ENCODE assay signal across 9 cellular contexts in the genomic region with DNA sequence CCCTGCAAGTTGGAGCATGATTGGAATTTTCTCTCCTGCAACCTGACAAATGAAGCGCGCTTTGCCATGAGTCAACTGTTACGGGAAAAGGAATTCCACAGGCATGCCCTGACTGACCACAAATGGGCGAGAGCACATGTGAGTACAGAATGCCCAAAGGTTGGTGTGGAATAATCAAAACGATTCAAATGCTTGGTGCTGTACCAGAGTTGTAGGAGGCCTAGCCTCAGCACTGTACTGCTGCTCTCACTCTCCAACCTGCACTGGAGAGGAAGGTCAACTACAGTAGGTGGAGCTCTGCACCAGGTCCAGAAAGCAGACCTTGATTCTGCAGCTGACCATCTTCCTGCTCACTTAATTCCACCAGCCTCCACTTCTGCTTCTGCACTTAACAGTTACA.
A peak's percentile ranks its signal among the peaks of the same experiment; 100 is the strongest.
DNase-seq lines count a peak whose midpoint lies in the region; ATAC-seq and TF ChIP-seq lines count a peak whose summit lies in the region.
"Had no signal": no experiment of that assay in that cellular context is flagged by ENCODE, and none has a peak within 500 bp of the region (broad histone marks: within the 10 kb centered on the region; RNA-seq: fewer than 3 reads in every experiment).

No MANE protein-coding gene starts in this region.

- H3K9ac ChIP-seq in Loucy (ENCODE audit: low read depth, low read length, poor library complexity, severe bottlenecking) = no peak overlapping the region

- peak; percentile 69 for TF ChIP-seq CTCF in Loucy (conservative IDR thresholded peaks at IDR 0.05; ENCODE audit: low read length)
- TF ChIP-seq CTCF in MCF 10A (IDR thresholded peaks at IDR 0.05; ENCODE audit: unreplicated experiment) = no peak
- no peak for TF ChIP-seq CTCF in left lung (IDR thresholded peaks at IDR 0.05)

- ATAC-seq in left lung = peak; percentile 82

- POLR2A ChIA-PET in MCF 10A (lab: Yijun Ruan, JAX) = interaction anchor here (0.7 to 2.9 kb wide), 7 partner anchors 11 to 571 kb away, joined by 3 to 50 read pairs (median 4); partner anchors contain the start of gene PLK2

- H2AFZ ChIP-seq in Loucy (ENCODE audit: low read length) = 0 out of 2 replicates have a peak overlapping the region, but pooled peaks have one; percentile 39

- intact Hi-C loops in MCF 10A (cut with micrococcal nuclease) (loop anchor here (1.0 to 10.0 kb wide), 4 partner anchors 110 to 299 kb away; no protein-coding TSS in a partner anchor), left lung (cut with DNase I) (loop anchor here in 1 of 2 donors (10.0 kb wide), 1 partner anchor 565 kb away; no protein-coding TSS in a partner anchor)

- no peak overlapping the region for H3K27ac ChIP-seq in left lung
- H3K27ac ChIP-seq: esophagus squamous epithelium had no signal

- CTCF ChIA-PET in MCF 10A (lab: Yijun Ruan, JAX) = interaction anchor here (0.6 to 2.9 kb wide), 8 partner anchors 10 to 612 kb away, joined by 3 to 38 read pairs (median 3); partner anchors contain the start of gene PLK2

- H3K9me3 Mint-ChIP-seq in MCF 10A (ENCODE audit: unreplicated experiment) = no peaks in the 10 kb centered on the region

- no peaks in the 10 kb centered on the region for H4K20me1 ChIP-seq in Loucy (ENCODE audit: insufficient read depth, low read length, poor library complexity, severe bottlenecking)

- BruUV-seq in MCF 10A (replicated peaks; lab: Mats Ljungman, UMichigan) = no TSS peak

- no peak overlapping the region for H3K4me3 Mint-ChIP-seq in MCF 10A (ENCODE audit: unreplicated experiment)

- H3K27me3 ChIP-seq in Loucy (ENCODE audit: insufficient read depth, low read length, poor library complexity, severe bottlenecking) = no peaks in the 10 kb centered on the region
- no peaks in the 10 kb centered on the region for H3K27me3 ChIP-seq in left lung
- H3K27me3 ChIP-seq: esophagus squamous epithelium had no signal

- H3F3A ChIP-seq in Loucy (ENCODE audit: low read depth) = no peaks in the 10 kb centered on the region

- H3K4me2 ChIP-seq in Loucy (ENCODE audit: low read depth, low read length, poor library complexity, severe bottlenecking) = no peak overlapping the region

- DNase-seq in AG20443 (ENCODE audit: low spot score) (peak; percentile 69), MCF 10A (ENCODE audit: unreplicated experiment) (peak; percentile 93), left lung (no peak), cerebellum (ENCODE audit: low spot score) (no peak), NCI-H2029 treated with DMSO at 0.1 percent for 48 hours (lab: John Stamatoyannopoulos, UW) (no peak), OCI-M2 (lab: John Stamatoyannopoulos, UW; ENCODE audit: unreplicated experiment) (no peak)
- DNase-seq in stimulated activated CD4-positive, alpha-beta T cell treated with anti-CD3 and anti-CD28 coated beads, Interleukin-1b, Interleukin-23, amount 100 ng/mL, for 48 hours = no peak
- DNase-seq: esophagus squamous epithelium had no signal

- H3K4me1 Mint-ChIP-seq in MCF 10A (ENCODE audit: insufficient read depth, unreplicated experiment) = peaks cover 23% of the 10 kb centered on the region

- no peaks in the 10 kb centered on the region for H3K4me1 ChIP-seq in Loucy (ENCODE audit: insufficient read depth, low read length, poor library complexity, severe bottlenecking)
- peaks cover 0 to 3% of the 10 kb centered on the region in 2 donors for H3K4me1 ChIP-seq in left lung

- H3K79me2 ChIP-seq in Loucy (ENCODE audit: insufficient read depth, low read length) = no peaks in the 10 kb centered on the region

- no peak overlapping the region for H3K4me3 ChIP-seq in Loucy (ENCODE audit: low read length, poor library complexity, severe bottlenecking)
- no peak overlapping the region for H3K4me3 ChIP-seq in left lung
- H3K4me3 ChIP-seq: esophagus squamous epithelium had no signal

- H3K9me3 ChIP-seq in Loucy (ENCODE audit: insufficient read depth, low read depth, low read length) (no peaks in the 10 kb centered on the region), left lung (no peaks in the 10 kb centered on the region)
- H3K9me3 ChIP-seq: esophagus squamous epithelium had no signal

- no peaks in the 10 kb centered on the region for H3K36me3 Mint-ChIP-seq in MCF 10A (ENCODE audit: insufficient read depth, unreplicated experiment)

- H3K27me3 Mint-ChIP-seq in MCF 10A (ENCODE audit: insufficient read depth, unreplicated experiment) = no peaks in the 10 kb centered on the region

- H3K36me3 ChIP-seq in Loucy (ENCODE audit: insufficient read depth, low read length) (no peaks in the 10 kb centered on the region), left lung (no peaks in the 10 kb centered on the region)
- H3K36me3 ChIP-seq: esophagus squamous epithelium had no signal

- H3K9me2 ChIP-seq in Loucy (replicated peaks; ENCODE audit: low read depth, low read length) = no peaks in the 10 kb centered on the region

- peak overlapping the region; percentile 1 for H3K27ac Mint-ChIP-seq in MCF 10A (ENCODE audit: low read depth, unreplicated experiment)

Comparison
In these comparisons a context has a peak if more than half of its experiments do, and no peak if none do; other contexts are left out.
1. DNase-seq: peak in AG20443 (single experiment) and MCF 10A (single experiment); none in left lung (0 of 2), stimulated activated CD4-positive, alpha-beta T cell treated with anti-CD3 and anti-CD28 coated beads, Interleukin-1b, Interleukin-23, amount 100 ng/mL, for 48 hours (single experiment), cerebellum (single experiment), NCI-H2029 treated with DMSO at 0.1 percent for 48 hours (single experiment) and OCI-M2 (single experiment).